Comparison of ENCODE assay signal across 1 cellular context in the genomic region with DNA sequence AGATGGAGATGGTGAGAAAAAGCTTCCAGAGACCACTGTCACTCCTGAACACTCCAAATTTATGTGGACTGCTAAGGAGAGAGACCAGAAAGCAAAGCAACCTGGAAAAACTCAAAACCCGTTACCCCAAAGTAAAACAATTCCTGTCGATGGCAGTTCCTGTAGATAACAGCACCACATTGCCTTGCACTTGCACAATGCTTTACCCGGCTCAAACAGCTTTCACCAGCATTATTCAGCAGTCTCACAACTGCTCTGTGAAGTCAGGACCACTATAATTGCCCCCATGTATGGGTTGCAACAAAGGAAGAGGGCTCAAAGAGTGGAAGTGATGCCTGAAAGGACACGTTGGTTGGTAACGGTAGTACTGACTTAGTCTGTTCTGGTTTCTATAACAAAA.
A peak's percentile ranks its signal among the peaks of the same experiment; 100 is the strongest.
TF ChIP-seq lines count a peak whose summit lies in the region.

No MANE protein-coding gene starts in this region.

TF ChIP-seq in K562, 482 proteins besides CTCF, POLR2A, EP300 and RAD21 (continued from another document):
- TF ChIP-seq, protein P1, sequence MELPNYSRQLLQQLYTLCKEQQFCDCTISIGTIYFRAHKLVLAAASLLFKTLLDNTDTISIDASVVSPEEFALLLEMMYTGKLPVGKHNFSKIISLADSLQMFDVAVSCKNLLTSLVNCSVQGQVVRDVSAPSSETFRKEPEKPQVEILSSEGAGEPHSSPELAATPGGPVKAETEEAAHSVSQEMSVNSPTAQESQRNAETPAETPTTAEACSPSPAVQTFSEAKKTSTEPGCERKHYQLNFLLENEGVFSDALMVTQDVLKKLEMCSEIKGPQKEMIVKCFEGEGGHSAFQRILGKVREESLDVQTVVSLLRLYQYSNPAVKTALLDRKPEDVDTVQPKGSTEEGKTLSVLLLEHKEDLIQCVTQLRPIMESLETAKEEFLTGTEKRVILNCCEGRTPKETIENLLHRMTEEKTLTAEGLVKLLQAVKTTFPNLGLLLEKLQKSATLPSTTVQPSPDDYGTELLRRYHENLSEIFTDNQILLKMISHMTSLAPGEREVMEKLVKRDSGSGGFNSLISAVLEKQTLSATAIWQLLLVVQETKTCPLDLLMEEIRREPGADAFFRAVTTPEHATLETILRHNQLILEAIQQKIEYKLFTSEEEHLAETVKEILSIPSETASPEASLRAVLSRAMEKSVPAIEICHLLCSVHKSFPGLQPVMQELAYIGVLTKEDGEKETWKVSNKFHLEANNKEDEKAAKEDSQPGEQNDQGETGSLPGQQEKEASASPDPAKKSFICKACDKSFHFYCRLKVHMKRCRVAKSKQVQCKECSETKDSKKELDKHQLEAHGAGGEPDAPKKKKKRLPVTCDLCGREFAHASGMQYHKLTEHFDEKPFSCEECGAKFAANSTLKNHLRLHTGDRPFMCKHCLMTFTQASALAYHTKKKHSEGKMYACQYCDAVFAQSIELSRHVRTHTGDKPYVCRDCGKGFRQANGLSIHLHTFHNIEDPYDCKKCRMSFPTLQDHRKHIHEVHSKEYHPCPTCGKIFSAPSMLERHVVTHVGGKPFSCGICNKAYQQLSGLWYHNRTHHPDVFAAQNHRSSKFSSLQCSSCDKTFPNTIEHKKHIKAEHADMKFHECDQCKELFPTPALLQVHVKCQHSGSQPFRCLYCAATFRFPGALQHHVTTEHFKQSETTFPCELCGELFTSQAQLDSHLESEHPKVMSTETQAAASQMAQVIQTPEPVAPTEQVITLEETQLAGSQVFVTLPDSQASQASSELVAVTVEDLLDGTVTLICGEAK (IDR thresholded peaks at IDR 0.05): no peak
- TF ChIP-seq, protein P1 (CRISPR knock-in tag; IDR thresholded peaks at IDR 0.05): no peak
- TF ChIP-seq CEBPG (CRISPR knock-in tag; IDR thresholded peaks at IDR 0.05) (peak; percentile 63), CEBPG (tag; conservative IDR thresholded peaks at IDR 0.05 in 1 of 2, IDR thresholded peaks at IDR 0.05 in 1 of 2) (no peak; a peak in 1 of 4 replicates), CEBPB (tag; IDR thresholded peaks at IDR 0.05) (peak; percentile 67), NFE2 (IDR thresholded peaks at IDR 0.05; ENCODE audit: low read depth) (0 out of 2 replicates have a peak, but pooled peaks have one; percentile 15)
